14 cellular contexts compared by ENCODE assay signal in the genomic region with DNA sequence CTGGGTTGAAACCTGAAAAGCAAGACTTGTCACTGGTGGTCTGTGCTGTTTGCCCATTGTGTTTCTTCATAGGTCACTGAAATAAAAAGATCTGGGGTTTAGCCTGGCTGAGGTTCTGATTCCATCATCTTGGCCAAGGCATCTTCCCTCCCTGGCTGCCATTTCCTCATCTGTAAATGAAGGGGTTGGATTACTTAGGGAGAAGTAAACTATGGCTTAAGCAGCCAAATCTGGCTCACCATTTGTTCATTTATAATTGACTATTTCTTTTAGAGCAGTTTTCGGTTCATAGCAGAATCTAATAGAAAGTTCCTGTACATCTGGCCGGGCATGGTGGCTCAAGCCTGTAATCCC.
"Had no signal": no experiment of that assay in that cellular context is flagged by ENCODE, and none has a peak within 500 bp of the region (broad histone marks: within the 10 kb centered on the region; RNA-seq: fewer than 3 reads in every experiment).

No MANE protein-coding gene starts in this region.

- H3K79me2 ChIP-seq: hepatocyte had no signal

- ATAC-seq: right cardiac atrium; stimulated activated naive CD8-positive, alpha-beta T cell treated with anti-CD3 and anti-CD28 coated beads, Interleukin-15, Interleukin-2, amounts not matched to agents 100 U/mL and 50 U/mL, for 24 hours; upper lobe of right lung had no signal

- H3K4me3 Mint-ChIP-seq: naive B cell had no signal

- H3K4me1 ChIP-seq: upper lobe of right lung, vagina had no signal

- DNase-seq: effector CD8-positive, alpha-beta T cell; kidney; mesendoderm; naive B cell; right cardiac atrium; small intestine; stimulated activated CD4-positive, alpha-beta T cell treated with anti-CD3 and anti-CD28 coated beads, Interleukin-2, amount 100 ng/mL, for 48 hours; stimulated activated naive CD8-positive, alpha-beta T cell treated with anti-CD3 and anti-CD28 coated beads, Interleukin-15, Interleukin-2, amounts not matched to agents 100 U/mL and 50 U/mL, for 24 hours; testis; upper lobe of right lung had no signal

- H3K27me3 ChIP-seq: hepatocyte, testis, tibial nerve, upper lobe of right lung, vagina had no signal

- H3K27me3 Mint-ChIP-seq: naive B cell had no signal

- H2AFZ ChIP-seq: hepatocyte had no signal

- H3K9me3 ChIP-seq: testis, tibial nerve, upper lobe of right lung, vagina had no signal

- H3K4me3 ChIP-seq: coronary artery, hepatocyte, testis, tibial nerve, upper lobe of right lung, vagina had no signal

- H3K27ac Mint-ChIP-seq: naive B cell had no signal

- H3K9me3 Mint-ChIP-seq: naive B cell had no signal

- H3K4me2 ChIP-seq: hepatocyte had no signal

- H3K27ac ChIP-seq: coronary artery, testis, upper lobe of right lung, vagina had no signal

- H3K4me1 Mint-ChIP-seq: naive B cell had no signal
